In genomic region chr5:61319388-61320146, GRCh38 we compare ENCODE assay signal across 1 cellular context.
TF ChIP-seq lines count a peak whose summit lies in the region.

No MANE protein-coding gene starts in this region.

TF ChIP-seq in K562, 482 proteins besides CTCF, POLR2A, EP300 and RAD21 (continued from another document):
- TF ChIP-seq PBX2 (CRISPR knock-in tag; IDR thresholded peaks at IDR 0.05; ENCODE audit: low read depth) (no peak), PBX2 (tag; conservative IDR thresholded peaks at IDR 0.05; ENCODE audit: low read depth) (peak; percentile 71), SAFB (IDR thresholded peaks at IDR 0.05; ENCODE audit: borderline replicate concordance, low read depth, low read length) (no peak), C11orf30 (IDR thresholded peaks at IDR 0.05; ENCODE audit: low read depth) (peak; percentile 16; the same call in 1 of the 2 replicates), NCOA2 (IDR thresholded peaks at IDR 0.05; ENCODE audit: partially characterized antibody in 2 of 2) (no peak)
TF ChIP-seq in K562: peak in this region for 5.
